ENCODE assay signal across 8 cellular contexts in the genomic region with DNA sequence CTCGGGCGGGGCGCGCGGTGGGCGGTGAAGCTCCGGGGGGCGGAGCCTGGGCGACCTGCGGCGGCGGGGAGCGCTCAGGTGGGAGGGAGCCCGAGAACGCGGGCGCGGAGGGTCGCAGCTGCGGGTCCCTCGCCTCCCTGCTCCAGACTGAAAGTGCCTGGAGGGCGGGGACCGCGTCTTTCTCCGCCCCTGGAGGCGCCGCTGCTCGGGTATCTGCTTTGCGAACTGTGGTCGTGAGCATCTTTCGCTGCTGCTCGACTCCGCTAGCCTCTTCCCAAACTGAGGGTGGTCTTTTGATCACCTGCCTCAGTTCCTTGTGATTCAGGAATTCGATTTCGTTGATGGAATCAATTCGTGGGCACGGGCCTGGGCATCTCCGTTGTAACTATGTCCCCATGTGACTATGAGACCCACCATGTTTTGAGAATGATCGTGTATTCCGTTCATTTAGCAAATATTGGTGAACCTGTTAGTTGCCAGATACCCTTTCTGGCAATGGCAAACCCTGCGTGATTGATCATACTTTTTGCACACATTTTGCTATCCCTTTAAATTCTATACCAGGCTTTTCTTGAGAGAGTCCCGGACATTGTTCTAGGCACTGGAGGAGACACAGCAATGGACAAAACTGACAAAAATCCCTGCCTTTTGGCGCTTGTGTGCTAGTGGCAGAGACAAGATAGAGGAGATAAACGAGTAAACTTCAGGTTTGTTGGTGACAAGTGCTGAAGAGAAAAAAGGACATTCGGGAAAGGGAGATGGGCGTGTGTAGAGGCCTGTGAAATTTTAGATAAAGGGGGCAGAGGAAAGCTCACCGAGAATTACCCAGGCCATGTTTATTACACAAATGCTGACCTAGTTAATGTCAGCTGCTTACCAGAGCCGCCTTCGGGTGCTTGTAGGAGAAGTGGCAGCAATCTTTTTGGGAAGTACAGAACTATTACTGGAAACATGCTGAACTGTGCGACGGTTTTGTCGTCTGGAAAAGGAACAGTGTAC. TPM values are rescaled to one million over a fixed set of nuclear protein-coding genes. Genes with fewer than 3 reads are reported as not detected.
DNase-seq lines count a peak whose midpoint lies in the region; ATAC-seq and TF ChIP-seq lines count a peak whose summit lies in the region.

No MANE protein-coding gene starts in this region.

- H3K9ac ChIP-seq in mucosa of rectum (ENCODE audit: low read depth in 1 of 2, low read length in 2 of 2): peak overlapping the region; percentile 84 to 91

- ATAC-seq in GM19043 (IDR thresholded peaks at IDR 0.05; ENCODE audit: low read depth, unreplicated experiment) (peak; percentile 46), HG03280 (IDR thresholded peaks at IDR 0.05; ENCODE audit: unreplicated experiment) (peak; percentile 61)

- H3K4me1 ChIP-seq in BE2C (no peaks in the 10 kb centered on the region), mucosa of rectum (ENCODE audit: control insufficient read depth in 2 of 2, insufficient read depth in 2 of 2, low read length in 2 of 2) (peaks cover 21 to 23% of the 10 kb centered on the region in 2 donors)

- H3K9me3 ChIP-seq in BE2C (no peaks in the 10 kb centered on the region), mucosa of rectum (ENCODE audit: control insufficient read depth in 2 of 2, low read length in 2 of 2) (no peaks in the 10 kb centered on the region)

- H3K27ac ChIP-seq in mucosa of rectum (ENCODE audit: low read depth in 2 of 2, low read length in 2 of 2): peak overlapping the region; percentile 99

- H3K36me3 ChIP-seq in BE2C (peaks cover 20% of the 10 kb centered on the region), mucosa of rectum (ENCODE audit: control insufficient read depth in 2 of 2, insufficient read depth in 2 of 2, low read length in 2 of 2) (peaks cover under 1 to 6% of the 10 kb centered on the region in 2 donors)

- TF ChIP-seq CTCF in BE2C (IDR thresholded peaks at IDR 0.05; ENCODE audit: low read depth, low read length): no peak
- TF ChIP-seq CTCF in epithelial cell of proximal tubule (conservative IDR thresholded peaks at IDR 0.05; ENCODE audit: low read depth, low read length): no peak

- H3K27me3 ChIP-seq in BE2C: no peaks in the 10 kb centered on the region
- no peaks in the 10 kb centered on the region for H3K27me3 ChIP-seq in mucosa of rectum (ENCODE audit: control insufficient read depth in 2 of 2, insufficient read depth in 2 of 2, low read length in 2 of 2)

- peak; percentile 81 for DNase-seq in BE2C
- DNase-seq in NCI-H82 (lab: John Stamatoyannopoulos, UW): peak; percentile 85
- DNase-seq in activated CD8-positive, alpha-beta memory T cell treated with anti-CD3 and anti-CD28 coated beads, Interleukin-2, amount 50 U/mL, for 4 hours: peak; percentile 82
- DNase-seq in epithelial cell of proximal tubule (ENCODE audit: low read depth): no peak
- DNase-seq in stimulated activated CD8-positive, alpha-beta memory T cell treated with anti-CD3 and anti-CD28 coated beads, Interleukin-7, amount 100 ng/mL, for 1 hour (ENCODE audit: low read depth in 2 of 2): peak; percentile 49 to 66

- H3K4me3 ChIP-seq in BE2C (ENCODE audit: low read depth, low read length) (peak overlapping the region; percentile 94), epithelial cell of proximal tubule (ENCODE audit: low read depth, low read length) (peak overlapping the region; percentile 92), mucosa of rectum (ENCODE audit: low read length in 2 of 2) (peak overlapping the region; percentile 96 to 97)

RNA-seq across cellular contexts. Expression of gene UTP18, which starts 0.9 kb away (rescaled TPM):
- 64.2 TPM for polyA plus RNA-seq in BE2C (2012; ENCODE audit: insufficient read depth, insufficient read length, low read depth)
- total RNA-seq in epithelial cell of proximal tubule: 80.6 and 82.9 TPM in 2 replicates

RNA-seq across cellular contexts. Expression of gene MBTD1, which starts 1.4 kb away (rescaled TPM):
- 11.8 TPM for polyA plus RNA-seq in BE2C (2012; ENCODE audit: insufficient read depth, insufficient read length, low read depth)
- total RNA-seq in epithelial cell of proximal tubule: 4.5 and 5.1 TPM in 2 replicates
